Comparison of ENCODE assay signal across 10 cellular contexts in the genomic region with DNA sequence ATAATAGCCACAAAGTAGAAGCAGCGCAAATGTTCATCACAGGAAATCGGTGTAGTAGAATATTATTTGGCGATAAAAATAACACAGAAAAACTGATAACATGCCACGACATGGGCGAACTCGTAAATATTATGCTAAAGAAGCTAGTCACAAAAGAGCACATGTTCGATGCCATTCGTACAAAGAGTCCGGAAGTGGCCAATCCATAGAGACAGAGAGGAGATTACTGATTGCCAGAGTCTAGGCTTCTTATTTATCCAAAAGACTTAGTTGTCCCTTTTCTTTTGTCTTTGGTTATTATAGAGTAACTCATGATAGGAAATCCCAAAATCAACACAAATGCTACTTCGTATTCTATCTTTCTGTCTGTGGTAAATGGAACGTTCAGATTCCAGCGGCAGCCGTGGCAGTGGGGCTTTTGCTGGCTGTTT. TPM values are rescaled to one million over a fixed set of nuclear protein-coding genes. Genes with fewer than 3 reads are reported as not detected.
DNase-seq lines count a peak whose midpoint lies in the region; ATAC-seq, FAIRE-seq and TF ChIP-seq lines count a peak whose summit lies in the region.
"Had no signal": no experiment of that assay in that cellular context is flagged by ENCODE, and none has a peak within 500 bp of the region (broad histone marks: within the 10 kb centered on the region; RNA-seq: fewer than 3 reads in every experiment).

No MANE protein-coding gene starts in this region.

- no peak overlapping the region for H3K27ac ChIP-seq in CD8-positive, alpha-beta T cell (ENCODE audit: low read depth, low read length)
- no peak overlapping the region for H3K27ac ChIP-seq in astrocyte (ENCODE audit: low read depth, low read length)

- no peak overlapping the region for H3K4me2 ChIP-seq in astrocyte (ENCODE audit: low read length)

- H3K9me3 Mint-ChIP-seq in CD8-positive, alpha-beta T cell: peaks cover 5% of the 10 kb centered on the region
- H3K9me3 Mint-ChIP-seq in IgD-negative memory B cell (peaks cover 0 to under 1% (median 0%) of the 10 kb centered on the region in 3 donors), astrocyte (ENCODE audit: unreplicated experiment) (no peaks in the 10 kb centered on the region), mesothelial cell of epicardium (peaks cover 10% of the 10 kb centered on the region)

- H3K4me3 Mint-ChIP-seq in CD8-positive, alpha-beta T cell: peak overlapping the region; percentile 62
- H3K4me3 Mint-ChIP-seq in IgD-negative memory B cell (peak overlapping the region in 1 of 4 donors; percentile 67), astrocyte (ENCODE audit: unreplicated experiment) (peak overlapping the region; percentile 27), mesothelial cell of epicardium (no peak overlapping the region)

- CTCF ChIA-PET in CD8-positive, alpha-beta T cell (lab: Charles Lee): interaction anchor here (0.7 to 16.0 kb wide), 28 partner anchors 11 to 979 kb away, joined by 3 to 382 read pairs (median 4); a partner anchor contains a TSS

- H3K36me3 Mint-ChIP-seq in CD8-positive, alpha-beta T cell: peaks cover 76% of the 10 kb centered on the region
- H3K36me3 Mint-ChIP-seq in IgD-negative memory B cell: peaks cover 4% of the 10 kb centered on the region
- peaks cover 39% of the 10 kb centered on the region for H3K36me3 Mint-ChIP-seq in astrocyte (ENCODE audit: low read depth, unreplicated experiment)
- peaks cover 46% of the 10 kb centered on the region for H3K36me3 Mint-ChIP-seq in mesothelial cell of epicardium

- H3K4me3 ChIP-seq in CD8-positive, alpha-beta T cell (ENCODE audit: low read depth, low read length): no peak overlapping the region
- no peak overlapping the region for H3K4me3 ChIP-seq in astrocyte (ENCODE audit: insufficient read depth, low read depth, low read length)
- H3K4me3 ChIP-seq: mucosa of descending colon had no signal

- no peaks in the 10 kb centered on the region for H3K27me3 Mint-ChIP-seq in CD8-positive, alpha-beta T cell (ENCODE audit: low read depth)
- H3K27me3 Mint-ChIP-seq in IgD-negative memory B cell (no peaks in the 10 kb centered on the region), astrocyte (ENCODE audit: low read depth, unreplicated experiment) (no peaks in the 10 kb centered on the region), mesothelial cell of epicardium (ENCODE audit: low read depth) (no peaks in the 10 kb centered on the region)

- no peaks in the 10 kb centered on the region for H3K9me3 ChIP-seq in CD8-positive, alpha-beta T cell (ENCODE audit: low read length)
- no peaks in the 10 kb centered on the region for H3K9me3 ChIP-seq in astrocyte (ENCODE audit: insufficient read depth, low read depth, low read length)
- H3K9me3 ChIP-seq: mucosa of descending colon had no signal

- POLR2A ChIA-PET in CD8-positive, alpha-beta T cell (lab: Charles Lee): interaction anchor here (0.7 to 10.1 kb wide), 5 partner anchors 11 to 46 kb away, joined by 3 to 308 read pairs (median 4); no protein-coding TSS in a partner anchor

- peaks cover 67% of the 10 kb centered on the region for H3K4me1 ChIP-seq in CD8-positive, alpha-beta T cell (ENCODE audit: insufficient read depth, low read length)
- H3K4me1 ChIP-seq in astrocyte (ENCODE audit: insufficient read depth, low read length): peaks cover 28% of the 10 kb centered on the region

- no peaks in the 10 kb centered on the region for H3K27me3 ChIP-seq in CD8-positive, alpha-beta T cell (ENCODE audit: insufficient read depth, low read length)
- no peaks in the 10 kb centered on the region for H3K27me3 ChIP-seq in astrocyte (ENCODE audit: insufficient read depth, low read length)

- no peak for FAIRE-seq in astrocyte (lab: Jason Lieb, UNC)
- FAIRE-seq: H1, kidney had no signal

- no peak for ATAC-seq in CD8-positive, alpha-beta T cell
- no peak for ATAC-seq in sciatic nerve
- ATAC-seq in GM18868 (IDR thresholded peaks at IDR 0.05; ENCODE audit: unreplicated experiment): no peak

- no peak overlapping the region for H3K9ac ChIP-seq in astrocyte (ENCODE audit: low read length)

- peaks cover 48% of the 10 kb centered on the region for H3K79me2 ChIP-seq in astrocyte (ENCODE audit: insufficient read depth, low read length)

- peaks cover 78% of the 10 kb centered on the region for H3K4me1 Mint-ChIP-seq in CD8-positive, alpha-beta T cell (ENCODE audit: low read depth)
- peaks cover under 1 to 9% (median 5%) of the 10 kb centered on the region in 3 donors for H3K4me1 Mint-ChIP-seq in IgD-negative memory B cell
- H3K4me1 Mint-ChIP-seq in astrocyte (ENCODE audit: low read depth, unreplicated experiment): peaks cover 42% of the 10 kb centered on the region
- H3K4me1 Mint-ChIP-seq in mesothelial cell of epicardium: peaks cover 31% of the 10 kb centered on the region

- H3K27ac Mint-ChIP-seq in CD8-positive, alpha-beta T cell: peak overlapping the region; percentile 91
- H3K27ac Mint-ChIP-seq in IgD-negative memory B cell: peak overlapping the region in 2 of 3 donors; percentile 33 to 68
- peak overlapping the region; percentile 26 for H3K27ac Mint-ChIP-seq in astrocyte (ENCODE audit: unreplicated experiment)
- H3K27ac Mint-ChIP-seq in mesothelial cell of epicardium: peak overlapping the region; percentile 84

- intact Hi-C loops in CD8-positive, alpha-beta T cell (cut with DNase I, micrococcal nuclease): no loop called here
- intact Hi-C loops in sciatic nerve (cut with DNase I): no loop called here

- H4K20me1 ChIP-seq in astrocyte (ENCODE audit: insufficient read depth, low read length): peaks cover 75% of the 10 kb centered on the region

- no peak for TF ChIP-seq CTCF in CD8-positive, alpha-beta T cell (IDR thresholded peaks at IDR 0.05)
- TF ChIP-seq CTCF in astrocyte (IDR thresholded peaks at IDR 0.05; ENCODE audit: insufficient read depth, low read depth, low read length): no peak
- TF ChIP-seq CTCF in mesothelial cell of epicardium (IDR thresholded peaks at IDR 0.05; ENCODE audit: unreplicated experiment): no peak

- no peak overlapping the region for H2AFZ ChIP-seq in astrocyte (ENCODE audit: low read depth, low read length)

- no peak for DNase-seq in CD8-positive, alpha-beta T cell
- no peak for DNase-seq in astrocyte (ENCODE audit: low read depth)
- no peak for DNase-seq in mesothelial cell of epicardium (ENCODE audit: low spot score in 2 of 2, unreplicated experiment in 2 of 2)
- no peak for DNase-seq in anterior cingulate cortex (lab: John Stamatoyannopoulos, UW)
- no peak for DNase-seq in sciatic nerve (ENCODE audit: low spot score)
- DNase-seq: kidney had no signal

- H3K36me3 ChIP-seq in CD8-positive, alpha-beta T cell (ENCODE audit: insufficient read depth, low read length): peaks cover 29% of the 10 kb centered on the region
- peaks cover 47% of the 10 kb centered on the region for H3K36me3 ChIP-seq in astrocyte (ENCODE audit: insufficient read depth, low read length)

RNA-seq across cellular contexts. Expression of a gene that starts 56.5 kb away (rescaled TPM):
- total RNA-seq in CD8-positive, alpha-beta T cell: 100 to 1,000 TPM; 316 TPM
- 50.2 TPM for polyA plus RNA-seq in IgD-negative memory B cell
- 127 and 153 TPM in 2 replicates for total RNA-seq in astrocyte
- total RNA-seq in mesothelial cell of epicardium: 129 to 135 TPM (median 129 TPM) in 3 replicates
- total RNA-seq in sciatic nerve: 130 TPM

Comparison
In these comparisons a context has a peak if more than half of its experiments do, and no peak if none do; other contexts are left out.
1. H3K27ac Mint-ChIP-seq: peak in every context shown above with its lines; median percentile 91 in CD8-positive, alpha-beta T cell; 84 in mesothelial cell of epicardium; 50 in IgD-negative memory B cell; 26 in astrocyte.